8 cellular contexts compared by ENCODE assay signal in genomic region chr1:778451-779278, GRCh38.
A peak's percentile ranks its signal among the peaks of the same experiment; 100 is the strongest.
DNase-seq lines count a peak whose midpoint lies in the region; ATAC-seq and TF ChIP-seq lines count a peak whose summit lies in the region.
"Not testable (repeated sequence)": the region's sequence is repeated elsewhere in the genome, so short reads cannot be mapped to it uniquely, and the experiment has no call there.

No MANE protein-coding gene starts in this region.

- not testable (repeated sequence) for TF ChIP-seq EP300 in gastroesophageal sphincter (IDR thresholded peaks at IDR 0.05)

- DNase-seq in CMK (ENCODE audit: low read depth) (peak; percentile 99), SW480 (ENCODE audit: low spot score) (peak; percentile 99), natural killer cell (peak; percentile 99)
- DNase-seq in activated naive CD8-positive, alpha-beta T cell treated with anti-CD3 and anti-CD28 coated beads, Interleukin-2, amount 50 U/mL, for 24 hours, result peak; percentile 97
- DNase-seq in stimulated activated CD8-positive, alpha-beta memory T cell treated with anti-CD3 and anti-CD28 coated beads, Interleukin-2, amount 100 ng/mL, for 48 hours (ENCODE audit: low read depth in 2 of 2), result peak; percentile 95 to 96

- not testable (repeated sequence) for H3K36me3 Mint-ChIP-seq in activated naive CD8-positive, alpha-beta T cell treated with anti-CD3 and anti-CD28 coated beads, Interleukin-2, amount 50 U/mL, for 24 hours (ENCODE audit: low read depth); natural killer cell

- peak overlapping the region; percentile 61 to 92 for H3K4me3 ChIP-seq in gastroesophageal sphincter

- H3K36me3 ChIP-seq in gastroesophageal sphincter, result not testable (repeated sequence)

- intact Hi-C loops in natural killer cell (cut with micrococcal nuclease), result not testable (repeated sequence)

- not testable (repeated sequence) for H3K27me3 ChIP-seq in gastroesophageal sphincter

- no CpG with 5 or more reads among the region's 65 CpGs for WGBS in gastroesophageal sphincter (ENCODE audit: low coverage in 1 of 2), 2 donors

- peak overlapping the region; percentile 98 for H3K27ac Mint-ChIP-seq in activated naive CD8-positive, alpha-beta T cell treated with anti-CD3 and anti-CD28 coated beads, Interleukin-2, amount 50 U/mL, for 24 hours
- peak overlapping the region; percentile 98 to 99 for H3K27ac Mint-ChIP-seq in natural killer cell

- not testable (repeated sequence) for H3K9me3 Mint-ChIP-seq in activated naive CD8-positive, alpha-beta T cell treated with anti-CD3 and anti-CD28 coated beads, Interleukin-2, amount 50 U/mL, for 24 hours; natural killer cell

- not testable (repeated sequence) for H3K9me3 ChIP-seq in gastroesophageal sphincter

- TF ChIP-seq POLR2A in gastroesophageal sphincter (IDR thresholded peaks at IDR 0.05), result peak; percentile 88 to 94

- peak overlapping the region; percentile 76 to 89 (median 82) for H3K27ac ChIP-seq in gastroesophageal sphincter

- peaks cover 0 to 13% (median 4%) of the 10 kb centered on the region in 3 donors for H3K4me1 ChIP-seq in gastroesophageal sphincter

- ATAC-seq in GM19452 (IDR thresholded peaks at IDR 0.05; ENCODE audit: unreplicated experiment), result peak; percentile 99
- peak; percentile 100 for ATAC-seq in HG03354 (IDR thresholded peaks at IDR 0.05; ENCODE audit: poor library complexity, severe bottlenecking, unreplicated experiment)
- peak; percentile 99 for ATAC-seq in activated naive CD8-positive, alpha-beta T cell treated with anti-CD3 and anti-CD28 coated beads, Interleukin-2, amount 50 U/mL, for 24 hours
- ATAC-seq in gastroesophageal sphincter, result peak; percentile 100
- peak; percentile 97 to 100 (median 97) for ATAC-seq in natural killer cell

- H3K4me1 Mint-ChIP-seq in activated naive CD8-positive, alpha-beta T cell treated with anti-CD3 and anti-CD28 coated beads, Interleukin-2, amount 50 U/mL, for 24 hours; natural killer cell: not testable (repeated sequence)

- TF ChIP-seq CTCF in gastroesophageal sphincter (IDR thresholded peaks at IDR 0.05) (peak; percentile 24 to 66 (median 64)), natural killer cell (IDR thresholded peaks at IDR 0.05) (peak; percentile 17)

- H3K4me3 Mint-ChIP-seq in activated naive CD8-positive, alpha-beta T cell treated with anti-CD3 and anti-CD28 coated beads, Interleukin-2, amount 50 U/mL, for 24 hours, result peak overlapping the region; percentile 96
- H3K4me3 Mint-ChIP-seq in natural killer cell, result peak overlapping the region; percentile 92

- H3K27me3 Mint-ChIP-seq in activated naive CD8-positive, alpha-beta T cell treated with anti-CD3 and anti-CD28 coated beads, Interleukin-2, amount 50 U/mL, for 24 hours; natural killer cell (ENCODE audit: low read depth in 2 of 2): not testable (repeated sequence)

Comparison
In these comparisons a context has a peak if more than half of its experiments do, and no peak if none do; other contexts are left out.
1. Peak in every context shown above with its lines: DNase-seq, ATAC-seq, H3K4me3 ChIP-seq and H3K27ac ChIP-seq.